ENCODE assay signal across 17 cellular contexts in the genomic region with DNA sequence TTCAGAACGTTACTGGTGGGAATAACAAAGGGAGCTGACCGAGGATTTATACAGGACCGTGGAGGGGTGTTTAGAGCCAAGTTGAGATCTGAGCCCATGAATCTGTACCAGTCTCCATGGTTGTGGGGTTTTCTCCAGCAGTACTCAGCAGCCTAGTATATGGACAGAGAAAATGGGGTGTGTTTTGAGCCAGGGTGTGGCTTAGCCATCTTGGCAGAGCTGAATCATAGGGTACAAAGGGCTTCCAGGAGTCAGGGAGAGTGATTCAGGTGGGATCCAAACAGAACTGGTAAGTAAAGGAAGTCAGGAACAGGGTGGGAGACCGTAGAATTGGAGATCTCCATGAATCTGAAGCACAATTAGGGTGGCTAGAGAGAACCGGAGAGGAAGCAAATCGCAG. TPM values are rescaled to one million over a fixed set of nuclear protein-coding genes. Genes with fewer than 3 reads are reported as not detected.
DNase-seq lines count a peak whose midpoint lies in the region; ATAC-seq, FAIRE-seq and TF ChIP-seq lines count a peak whose summit lies in the region.
"Had no signal": no experiment of that assay in that cellular context is flagged by ENCODE, and none has a peak within 500 bp of the region (broad histone marks: within the 10 kb centered on the region; RNA-seq: fewer than 3 reads in every experiment).

No MANE protein-coding gene starts in this region.

- no peak for DNase-seq in HCT116 (ENCODE audit: low read depth, low spot score)
- peak; percentile 18 for DNase-seq in SW480 (ENCODE audit: low spot score)
- DNase-seq in small intestine = peak; percentile 83
- no peak for DNase-seq in stimulated activated CD4-positive, alpha-beta T cell treated with anti-CD3 and anti-CD28 coated beads, Interleukin-15, amount 100 ng/mL, for 24 hours
- no peak for DNase-seq in T-helper 17 cell
- no peak for DNase-seq in germinal center (ENCODE audit: low spot score)
- DNase-seq: BE2C; CD4-positive, alpha-beta memory T cell; DMS79; GM23248 had no signal

- peak overlapping the region; percentile 9; the same call in 1 of the 2 replicates for H3K4me2 ChIP-seq in HCT116 (ENCODE audit: low read length)

- H3K36me3 ChIP-seq in HCT116 (ENCODE audit: control insufficient read depth in 1 of 2, insufficient read depth in 2 of 2, low read length in 2 of 2) (no peaks in the 10 kb centered on the region), small intestine (ENCODE audit: control insufficient read depth in 2 of 2, insufficient read depth in 2 of 2, low read length in 2 of 2) (no peaks in the 10 kb centered on the region)
- H3K36me3 ChIP-seq: BE2C had no signal

- H3K4me1 ChIP-seq in HCT116 (ENCODE audit: control insufficient read depth in 1 of 2, insufficient read depth in 2 of 2, low read length in 2 of 2) (peaks cover 0 to 6% of the 10 kb centered on the region in 2 experiments; a peak in 2 of 4 replicates), small intestine (ENCODE audit: control insufficient read depth in 2 of 2, insufficient read depth in 1 of 2, low read depth in 1 of 2, low read length in 1 of 2) (no peaks in the 10 kb centered on the region)
- H3K4me1 ChIP-seq: BE2C had no signal

- H3K79me2 ChIP-seq in HCT116 (ENCODE audit: insufficient read depth, low read length) = no peaks in the 10 kb centered on the region

- no peak for ATAC-seq in HCT116
- ATAC-seq in esophagus mucosa = peak; percentile 48
- no peak for ATAC-seq in T-helper 17 cell
- ATAC-seq: GM12878 had no signal

- H3K4me3 ChIP-seq in HCT116 (replicated peaks in 1 of 2; ENCODE audit: low read depth in 1 of 2, low read length in 2 of 2) (no peak overlapping the region), small intestine (ENCODE audit: low read depth in 1 of 2, low read length in 2 of 2) (no peak overlapping the region)
- H3K4me3 ChIP-seq: GM12878, GM23248 had no signal

- H3K27ac Mint-ChIP-seq in T-helper 17 cell = no peak overlapping the region
- H3K27ac Mint-ChIP-seq: CD4-positive, alpha-beta memory T cell had no signal

- H3K4me1 Mint-ChIP-seq in T-helper 17 cell = no peaks in the 10 kb centered on the region
- H3K4me1 Mint-ChIP-seq: CD4-positive, alpha-beta memory T cell had no signal

- no peak overlapping the region for H3K9ac ChIP-seq in HCT116 (ENCODE audit: low read length)
- H3K9ac ChIP-seq: GM23248 had no signal

- H3K4me3 Mint-ChIP-seq in T-helper 17 cell = no peak overlapping the region
- H3K4me3 Mint-ChIP-seq: CD4-positive, alpha-beta memory T cell had no signal

- H3K27ac ChIP-seq in HCT116 (ENCODE audit: low read depth, low read length) (no peak overlapping the region), small intestine (ENCODE audit: low read depth in 1 of 2, low read length in 1 of 2) (peak overlapping the region; percentile 16 to 78)
- H3K27ac ChIP-seq: C4-2B, GM23248, HL-60 had no signal

- no peak overlapping the region for H2AFZ ChIP-seq in HCT116 (ENCODE audit: low read depth, low read length, poor library complexity, severe bottlenecking)
- H2AFZ ChIP-seq: GM23248 had no signal

- no peaks in the 10 kb centered on the region for H3K27me3 Mint-ChIP-seq in T-helper 17 cell
- H3K27me3 Mint-ChIP-seq: CD4-positive, alpha-beta memory T cell had no signal

- TF ChIP-seq CTCF in HCT116 (IDR thresholded peaks at IDR 0.05 in 2 of 3, conservative IDR thresholded peaks at IDR 0.05 in 1 of 3; ENCODE audit: borderline replicate concordance in 1 of 3, insufficient read depth in 1 of 3, low read depth in 2 of 3, low read length in 2 of 3) = no peak

- no peak for TF ChIP-seq POLR2A in HCT116 (IDR thresholded peaks at IDR 0.05; ENCODE audit: borderline replicate concordance, extremely low read depth, insufficient read depth, insufficient read length)

- TF ChIP-seq RAD21 in HCT116 (IDR thresholded peaks at IDR 0.05; ENCODE audit: low read depth) = no peak

- no peaks in the 10 kb centered on the region for H3K27me3 ChIP-seq in HCT116 (ENCODE audit: insufficient read depth, low read length)
- H3K27me3 ChIP-seq in small intestine (ENCODE audit: control insufficient read depth in 2 of 2, insufficient read depth in 2 of 2, low read length in 2 of 2) = no peaks in the 10 kb centered on the region
- H3K27me3 ChIP-seq: BE2C had no signal

- no peak for FAIRE-seq in small intestine (lab: Jason Lieb, UNC)
- FAIRE-seq: A204.1, GM12878, GM18507, H54 had no signal

- intact Hi-C loops in HCT116 (cut with micrococcal nuclease) = no loop called here

- no peaks in the 10 kb centered on the region for H3K9me3 ChIP-seq in HCT116 (ENCODE audit: control insufficient read depth in 1 of 2, insufficient read depth in 1 of 2, low read depth in 1 of 2, low read length in 2 of 2)
- no peaks in the 10 kb centered on the region for H3K9me3 ChIP-seq in small intestine (ENCODE audit: control insufficient read depth, low read depth)
- H3K9me3 ChIP-seq in T-helper 17 cell (ENCODE audit: control insufficient read depth, low read length, poor library complexity, severe bottlenecking) = no peaks in the 10 kb centered on the region
- H3K9me3 ChIP-seq: BE2C had no signal

- RAD21 ChIA-PET in HCT116 (lab: Charles Lee; ENCODE audit: low non-redundant PET in 1 of 2, low total read pairs in 2 of 2, uncharacterized antibody in 2 of 2, unreplicated experiment in 2 of 2) = no interaction called here

- CTCF ChIA-PET in HCT116 (lab: Charles Lee) = no interaction called here

- POLR2A ChIA-PET in HCT116 (lab: Charles Lee) = no interaction called here

- H4K20me1 ChIP-seq in HCT116 (ENCODE audit: insufficient read depth) = no peaks in the 10 kb centered on the region

- no peaks in the 10 kb centered on the region for H3K36me3 Mint-ChIP-seq in T-helper 17 cell (ENCODE audit: low read depth)
- H3K36me3 Mint-ChIP-seq: CD4-positive, alpha-beta memory T cell had no signal

- 22 to 66% (median 57%) methylated on average over 4 to 6 of the region's 6 CpGs for WGBS in small intestine, 3 donors

- no peaks in the 10 kb centered on the region for H3K9me2 ChIP-seq in HCT116 (ENCODE audit: insufficient read depth)

- BruUV-seq in HCT116 (replicated peaks; lab: Mats Ljungman, UMichigan) = no TSS peak

TF ChIP-seq in HCT116, 20 proteins besides CTCF, POLR2A, EP300 and RAD21 (continues in another document):
- no peak for TF ChIP-seq ZFX (IDR thresholded peaks at IDR 0.05)
- no peak for TF ChIP-seq EGR1 (IDR thresholded peaks at IDR 0.05; ENCODE audit: low read depth)
- TF ChIP-seq, protein P1, sequence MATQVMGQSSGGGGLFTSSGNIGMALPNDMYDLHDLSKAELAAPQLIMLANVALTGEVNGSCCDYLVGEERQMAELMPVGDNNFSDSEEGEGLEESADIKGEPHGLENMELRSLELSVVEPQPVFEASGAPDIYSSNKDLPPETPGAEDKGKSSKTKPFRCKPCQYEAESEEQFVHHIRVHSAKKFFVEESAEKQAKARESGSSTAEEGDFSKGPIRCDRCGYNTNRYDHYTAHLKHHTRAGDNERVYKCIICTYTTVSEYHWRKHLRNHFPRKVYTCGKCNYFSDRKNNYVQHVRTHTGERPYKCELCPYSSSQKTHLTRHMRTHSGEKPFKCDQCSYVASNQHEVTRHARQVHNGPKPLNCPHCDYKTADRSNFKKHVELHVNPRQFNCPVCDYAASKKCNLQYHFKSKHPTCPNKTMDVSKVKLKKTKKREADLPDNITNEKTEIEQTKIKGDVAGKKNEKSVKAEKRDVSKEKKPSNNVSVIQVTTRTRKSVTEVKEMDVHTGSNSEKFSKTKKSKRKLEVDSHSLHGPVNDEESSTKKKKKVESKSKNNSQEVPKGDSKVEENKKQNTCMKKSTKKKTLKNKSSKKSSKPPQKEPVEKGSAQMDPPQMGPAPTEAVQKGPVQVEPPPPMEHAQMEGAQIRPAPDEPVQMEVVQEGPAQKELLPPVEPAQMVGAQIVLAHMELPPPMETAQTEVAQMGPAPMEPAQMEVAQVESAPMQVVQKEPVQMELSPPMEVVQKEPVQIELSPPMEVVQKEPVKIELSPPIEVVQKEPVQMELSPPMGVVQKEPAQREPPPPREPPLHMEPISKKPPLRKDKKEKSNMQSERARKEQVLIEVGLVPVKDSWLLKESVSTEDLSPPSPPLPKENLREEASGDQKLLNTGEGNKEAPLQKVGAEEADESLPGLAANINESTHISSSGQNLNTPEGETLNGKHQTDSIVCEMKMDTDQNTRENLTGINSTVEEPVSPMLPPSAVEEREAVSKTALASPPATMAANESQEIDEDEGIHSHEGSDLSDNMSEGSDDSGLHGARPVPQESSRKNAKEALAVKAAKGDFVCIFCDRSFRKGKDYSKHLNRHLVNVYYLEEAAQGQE (IDR thresholded peaks at IDR 0.05; ENCODE audit: low read depth) = no peak
- TF ChIP-seq, protein P2, sequence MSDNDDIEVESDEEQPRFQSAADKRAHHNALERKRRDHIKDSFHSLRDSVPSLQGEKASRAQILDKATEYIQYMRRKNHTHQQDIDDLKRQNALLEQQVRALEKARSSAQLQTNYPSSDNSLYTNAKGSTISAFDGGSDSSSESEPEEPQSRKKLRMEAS (IDR thresholded peaks at IDR 0.05) = no peak
- TF ChIP-seq, protein P3, sequence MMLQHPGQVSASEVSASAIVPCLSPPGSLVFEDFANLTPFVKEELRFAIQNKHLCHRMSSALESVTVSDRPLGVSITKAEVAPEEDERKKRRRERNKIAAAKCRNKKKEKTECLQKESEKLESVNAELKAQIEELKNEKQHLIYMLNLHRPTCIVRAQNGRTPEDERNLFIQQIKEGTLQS (IDR thresholded peaks at IDR 0.05) = no peak
- no peak for TF ChIP-seq JUND (IDR thresholded peaks at IDR 0.05)
- TF ChIP-seq SP1 (IDR thresholded peaks at IDR 0.05; ENCODE audit: low read depth) = no peak
- no peak for TF ChIP-seq SRF (IDR thresholded peaks at IDR 0.05; ENCODE audit: low read depth)
- no peak for TF ChIP-seq TCF7L2 (IDR thresholded peaks at IDR 0.05; ENCODE audit: borderline replicate concordance, extremely low read depth, insufficient read depth, insufficient read length)
- TF ChIP-seq, protein P4, sequence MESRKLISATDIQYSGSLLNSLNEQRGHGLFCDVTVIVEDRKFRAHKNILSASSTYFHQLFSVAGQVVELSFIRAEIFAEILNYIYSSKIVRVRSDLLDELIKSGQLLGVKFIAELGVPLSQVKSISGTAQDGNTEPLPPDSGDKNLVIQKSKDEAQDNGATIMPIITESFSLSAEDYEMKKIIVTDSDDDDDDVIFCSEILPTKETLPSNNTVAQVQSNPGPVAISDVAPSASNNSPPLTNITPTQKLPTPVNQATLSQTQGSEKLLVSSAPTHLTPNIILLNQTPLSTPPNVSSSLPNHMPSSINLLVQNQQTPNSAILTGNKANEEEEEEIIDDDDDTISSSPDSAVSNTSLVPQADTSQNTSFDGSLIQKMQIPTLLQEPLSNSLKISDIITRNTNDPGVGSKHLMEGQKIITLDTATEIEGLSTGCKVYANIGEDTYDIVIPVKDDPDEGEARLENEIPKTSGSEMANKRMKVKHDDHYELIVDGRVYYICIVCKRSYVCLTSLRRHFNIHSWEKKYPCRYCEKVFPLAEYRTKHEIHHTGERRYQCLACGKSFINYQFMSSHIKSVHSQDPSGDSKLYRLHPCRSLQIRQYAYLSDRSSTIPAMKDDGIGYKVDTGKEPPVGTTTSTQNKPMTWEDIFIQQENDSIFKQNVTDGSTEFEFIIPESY (IDR thresholded peaks at IDR 0.05; ENCODE audit: extremely low read depth, insufficient replicate concordance, low read length) = no peak

RNA-seq across cellular contexts. Expression of a gene that starts 7.4 kb away (rescaled TPM):
- total RNA-seq in HCT116 (2021; ENCODE audit: unreplicated experiment) = 57.8 TPM
- polyA plus RNA-seq in HCT116 (2012) = 48.6 and 61.7 TPM in 2 replicates
- total RNA-seq in esophagus mucosa = 28.3 TPM
- 10 to 100 TPM; 26.7 to 57.8 (median 32.2) TPM for polyA plus RNA-seq in small intestine
- 10 to 100 TPM; 23.4 to 23.5 TPM for total RNA-seq in T-helper 17 cell

Comparison
In these comparisons a context has a peak if more than half of its experiments do, and no peak if none do; other contexts are left out.
1. DNase-seq: peak in SW480 (single experiment) and small intestine (single experiment); none in HCT116 (single experiment), stimulated activated CD4-positive, alpha-beta T cell treated with anti-CD3 and anti-CD28 coated beads, Interleukin-15, amount 100 ng/mL, for 24 hours (single experiment), T-helper 17 cell (0 of 3) and germinal center (single experiment).